11 cellular contexts compared by ENCODE assay signal in genomic region chr9:133683494-133684460, GRCh38. TPM values are rescaled to one million over a fixed set of nuclear protein-coding genes. Genes with fewer than 3 reads are reported as not detected.
DNase-seq lines count a peak whose midpoint lies in the region; ATAC-seq and TF ChIP-seq lines count a peak whose summit lies in the region.
"Had no signal": no experiment of that assay in that cellular context is flagged by ENCODE, and none has a peak within 500 bp of the region (broad histone marks: within the 10 kb centered on the region; RNA-seq: fewer than 3 reads in every experiment).

No MANE protein-coding gene starts in this region.

- H2BK120ac ChIP-seq in neuronal stem cell (ENCODE audit: low read depth, low read length) = no peak overlapping the region

- H3K18ac ChIP-seq in neuronal stem cell (ENCODE audit: low read length) = peak overlapping the region; percentile 73

- peaks cover 1% of the 10 kb centered on the region for H3K79me1 ChIP-seq in neuronal stem cell (ENCODE audit: low read depth, low read length)

- no peak overlapping the region for H2BK15ac ChIP-seq in neuronal stem cell (ENCODE audit: low read length)

- H3K9me3 ChIP-seq in BE2C (no peaks in the 10 kb centered on the region), neuronal stem cell (replicated peaks in 1 of 2; ENCODE audit: control insufficient read depth in 2 of 2, insufficient read depth in 1 of 2, low read depth in 1 of 2, low read length in 2 of 2) (no peaks in the 10 kb centered on the region)

- no peak overlapping the region for H3K4me2 ChIP-seq in neuronal stem cell (ENCODE audit: insufficient read depth, low read length, poor library complexity, severe bottlenecking)

- peaks cover 33% of the 10 kb centered on the region for H3K4me1 ChIP-seq in BE2C
- H3K4me1 ChIP-seq in neuronal stem cell (ENCODE audit: control insufficient read depth in 2 of 2, insufficient read depth in 1 of 2, low read depth in 1 of 2, low read length in 2 of 2) = peaks cover 0 to 11% of the 10 kb centered on the region in 2 donors

- H4K91ac ChIP-seq in neuronal stem cell (ENCODE audit: low read depth, low read length, poor library complexity) = no peak overlapping the region

- ATAC-seq in GM21360 (IDR thresholded peaks at IDR 0.05; ENCODE audit: unreplicated experiment) = no peak

- H3K27me3 ChIP-seq in BE2C = no peaks in the 10 kb centered on the region
- no peaks in the 10 kb centered on the region for H3K27me3 ChIP-seq in neuronal stem cell (ENCODE audit: control insufficient read depth in 3 of 3, insufficient read depth in 3 of 3, low read depth in 1 of 3, low read length in 3 of 3)

- no peak overlapping the region for H3K14ac ChIP-seq in neuronal stem cell (ENCODE audit: low read length)

- H3K4me3 ChIP-seq in BE2C (ENCODE audit: low read depth, low read length) (no peak overlapping the region), neuronal stem cell (ENCODE audit: low read length in 2 of 2) (no peak overlapping the region)

- no peak overlapping the region for H3K27ac ChIP-seq in neuronal stem cell (replicated peaks; ENCODE audit: low read length)

- no peak for TF ChIP-seq CTCF in BE2C (IDR thresholded peaks at IDR 0.05; ENCODE audit: low read depth, low read length)

- peak overlapping the region; percentile 49 for H2AFZ ChIP-seq in neuronal stem cell (ENCODE audit: low read length)

- H4K8ac ChIP-seq in neuronal stem cell (ENCODE audit: low read depth, low read length) = no peak overlapping the region

- peak overlapping the region; percentile 44 for H3K9ac ChIP-seq in neuronal stem cell (ENCODE audit: low read depth, low read length, poor library complexity)

- peak overlapping the region; percentile 83 for H2AK5ac ChIP-seq in neuronal stem cell (ENCODE audit: low read depth, low read length)

- peak overlapping the region; percentile 85 for H3K23ac ChIP-seq in neuronal stem cell (ENCODE audit: low read depth, low read length, poor library complexity)

- no peak overlapping the region for H3K4ac ChIP-seq in neuronal stem cell (ENCODE audit: low read length)

- WGBS in neuronal stem cell (ENCODE audit: extremely low coverage in 2 of 2, insufficient read length in 2 of 2, insufficient replicate concordance in 1 of 2), 2 donors = no CpG with 5 or more reads among the region's 33 CpGs

- H2BK12ac ChIP-seq in neuronal stem cell (ENCODE audit: low read length) = no peak overlapping the region

- peak overlapping the region; percentile 75 for H2BK5ac ChIP-seq in neuronal stem cell (ENCODE audit: low read length)

- no peaks in the 10 kb centered on the region for H3K36me3 ChIP-seq in BE2C
- no peaks in the 10 kb centered on the region for H3K36me3 ChIP-seq in neuronal stem cell (replicated peaks in 1 of 2; ENCODE audit: control insufficient read depth in 2 of 2, insufficient read depth in 2 of 2, low read length in 2 of 2)

- peak; percentile 77 for DNase-seq in BE2C
- peak; percentile 59 to 61 for DNase-seq in activated CD4-positive, alpha-beta T cell treated with anti-CD3 and anti-CD28 coated beads, Interleukin-2, amount 50 U/mL, for 48 hours
- peak; percentile 7 for DNase-seq in dermis blood vessel endothelial cell
- no peak for DNase-seq in neuronal stem cell (ENCODE audit: low spot score)
- DNase-seq in SW 1271 (lab: John Stamatoyannopoulos, UW) = no peak
- no peak for DNase-seq in NCI-H1105 treated with DMSO at 0.1 percent for 48 hours (lab: John Stamatoyannopoulos, UW)
- DNase-seq in putamen (ENCODE audit: low spot score) = no peak
- DNase-seq: T1000 had no signal

RNA-seq across cellular contexts. Expression of gene DBH, which starts 47.6 kb away (rescaled TPM):
- polyA plus RNA-seq in BE2C (2012; ENCODE audit: insufficient read depth, insufficient read length, low read depth) = 42.7 TPM
- not detected in 2 replicates for total RNA-seq in dermis blood vessel endothelial cell
- not detected for polyA plus RNA-seq in neuronal stem cell (2013, experiment 1 of 2)
- polyA plus RNA-seq in neuronal stem cell (2013, experiment 2 of 2) = not detected
- total RNA-seq: mesenteric fat pad had no signal
- polyA plus RNA-seq: AG04450 had no signal

RNA-seq across cellular contexts. Expression of gene SARDH, which starts 54.4 kb away (rescaled TPM):
- polyA plus RNA-seq in BE2C (2012; ENCODE audit: insufficient read depth, insufficient read length, low read depth) = 6.3 TPM
- total RNA-seq in dermis blood vessel endothelial cell = 0.34 and 0.37 TPM in 2 replicates
- polyA plus RNA-seq in neuronal stem cell (2013, experiment 1 of 2) = 3.8 TPM
- 3.7 TPM for polyA plus RNA-seq in neuronal stem cell (2013, experiment 2 of 2)

Comparison
In these comparisons a context has a peak if more than half of its experiments do, and no peak if none do; other contexts are left out.
1. DNase-seq: peak in BE2C (single experiment), activated CD4-positive, alpha-beta T cell treated with anti-CD3 and anti-CD28 coated beads, Interleukin-2, amount 50 U/mL, for 48 hours (2 of 2) and dermis blood vessel endothelial cell (single experiment); none in neuronal stem cell (single experiment), SW 1271 (0 of 2), NCI-H1105 treated with DMSO at 0.1 percent for 48 hours (single experiment) and putamen (single experiment).